ENCODE assay signal across 8 cellular contexts in genomic region chr1:43454270-43455011, GRCh38. TPM values are rescaled to one million over a fixed set of nuclear protein-coding genes. Genes with fewer than 3 reads are reported as not detected.
DNase-seq lines count a peak whose midpoint lies in the region; ATAC-seq, FAIRE-seq and TF ChIP-seq lines count a peak whose summit lies in the region.

No MANE protein-coding gene starts in this region.

- DNase-seq in GM12891 (ENCODE audit: insufficient read length, low spot score) (peak; percentile 73), NCI-H2227 (lab: John Stamatoyannopoulos, UW; ENCODE audit: unreplicated experiment) (peak; percentile 89), ecto neural progenitor cell (ENCODE audit: low spot score) (peak; percentile 68), left lung (peak; percentile 76 to 84), amniotic stem cell (lab: John Stamatoyannopoulos, UW) (no peak)
- peak; percentile 31 to 37 for DNase-seq in activated CD4-positive, alpha-beta T cell treated with anti-CD3 and anti-CD28 coated beads, Interleukin-2, amount 50 U/mL, for 4 hours
- peak; percentile 46 for DNase-seq in stimulated activated CD4-positive, alpha-beta T cell treated with anti-CD3 and anti-CD28 coated beads, Interleukin-4, amount 100 ng/mL, for 1 hour

- no peaks in the 10 kb centered on the region for H3K9me3 ChIP-seq in left lung

- FAIRE-seq in GM12891 (lab: Jason Lieb, UNC) = peak; percentile 95

- TF ChIP-seq POLR2A in GM12891 (IDR thresholded peaks at IDR 0.05; ENCODE audit: low read depth, low read length) = peak; percentile 45; the same call in 1 of the 2 replicates

- peak in 1 of 2 donors; percentile 11 for TF ChIP-seq CTCF in left lung (IDR thresholded peaks at IDR 0.05)

- peaks cover 0 to 29% of the 10 kb centered on the region in 2 donors for H3K36me3 ChIP-seq in left lung

- H3K4me3 ChIP-seq in left lung = peak overlapping the region; percentile 48 to 54

- ATAC-seq in HG03066 (IDR thresholded peaks at IDR 0.05; ENCODE audit: low read depth, unreplicated experiment) (peak; percentile 73), left lung (peak; percentile 89)

- H3K27ac ChIP-seq in left lung = peak overlapping the region; percentile 83 to 89

- peaks cover 0 to 14% of the 10 kb centered on the region in 2 donors for H3K4me1 ChIP-seq in left lung

- intact Hi-C loops in left lung (cut with DNase I) = no loop called here

- no peaks in the 10 kb centered on the region for H3K27me3 ChIP-seq in left lung

TF ChIP-seq in GM12891, 5 proteins besides CTCF, POLR2A, EP300 and RAD21:
- TF ChIP-seq TAF1 (IDR thresholded peaks at IDR 0.05; ENCODE audit: low read depth, low read length) (no peak), POU2F2 (IDR thresholded peaks at IDR 0.05; ENCODE audit: low read depth, low read length) (no peak), POLR2AphosphoS5 (IDR thresholded peaks at IDR 0.05; ENCODE audit: low read depth, low read length) (no peak), PAX5 (IDR thresholded peaks at IDR 0.05; ENCODE audit: insufficient read depth, low read length, severe bottlenecking) (no peak), SPI1 (IDR thresholded peaks at IDR 0.05; ENCODE audit: low read depth, low read length) (no peak)
TF ChIP-seq in GM12891: peak in this region for 0.

RNA-seq across cellular contexts. Expression of gene HYI, which starts 0.7 kb away (rescaled TPM):
- 7.6 TPM for polyA plus RNA-seq in GM12891 (2012; ENCODE audit: low read depth, missing spikeins)
- total RNA-seq in left lung = 10 to 100 TPM; 55.9 to 60.2 TPM
